In genomic region chr14:93930296-93930988, GRCh38 we compare ENCODE assay signal across 33 cellular contexts. TPM values are rescaled to one million over a fixed set of nuclear protein-coding genes. Genes with fewer than 3 reads are reported as not detected.
"Had no signal": no experiment of that assay in that cellular context is flagged by ENCODE, and none has a peak within 500 bp of the region (broad histone marks: within the 10 kb centered on the region; RNA-seq: fewer than 3 reads in every experiment).

No MANE protein-coding gene starts in this region.

- H3K9ac ChIP-seq: parathyroid adenoma had no signal

- H3K9me3 Mint-ChIP-seq: effector memory CD8-positive, alpha-beta T cell; immature natural killer cell; naive thymus-derived CD8-positive, alpha-beta T cell; nephron progenitor cell; stimulated activated effector memory CD8-positive, alpha-beta T cell treated with anti-CD3 and anti-CD28 coated beads, Interleukin-12 subunit alpha, Interleukin-12 subunit beta, amount 100 ng/mL, for 72 hours had no signal

- H3K4me1 ChIP-seq: heart right ventricle, lower lobe of right lung, parathyroid adenoma, prostate gland, right atrium auricular region, suprapubic skin, transverse colon had no signal

- H3K4me3 Mint-ChIP-seq: effector memory CD8-positive, alpha-beta T cell; immature natural killer cell; naive thymus-derived CD8-positive, alpha-beta T cell; nephron progenitor cell; stimulated activated effector memory CD8-positive, alpha-beta T cell treated with anti-CD3 and anti-CD28 coated beads, Interleukin-12 subunit alpha, Interleukin-12 subunit beta, amount 100 ng/mL, for 72 hours had no signal

- H3K4me3 ChIP-seq: esophagus squamous epithelium, heart right ventricle, lower lobe of right lung, prostate gland, right atrium auricular region, sigmoid colon, suprapubic skin, transverse colon had no signal

- H3K27ac Mint-ChIP-seq: effector memory CD8-positive, alpha-beta T cell; immature natural killer cell; naive thymus-derived CD8-positive, alpha-beta T cell; nephron progenitor cell; stimulated activated effector memory CD8-positive, alpha-beta T cell treated with anti-CD3 and anti-CD28 coated beads, Interleukin-12 subunit alpha, Interleukin-12 subunit beta, amount 100 ng/mL, for 72 hours had no signal

- H3K9me3 ChIP-seq: esophagus squamous epithelium, heart right ventricle, lower lobe of right lung, neutrophil, prostate gland, right atrium auricular region, sigmoid colon, suprapubic skin, transverse colon had no signal

- H3K27ac ChIP-seq: esophagus squamous epithelium, heart right ventricle, lower lobe of right lung, neutrophil, parathyroid adenoma, prostate gland, right atrium auricular region, suprapubic skin, transverse colon had no signal

- ATAC-seq: effector memory CD8-positive, alpha-beta T cell; lower lobe of right lung; naive thymus-derived CD8-positive, alpha-beta T cell; stimulated activated effector memory CD8-positive, alpha-beta T cell treated with anti-CD3 and anti-CD28 coated beads, Interleukin-12 subunit alpha, Interleukin-12 subunit beta, amount 100 ng/mL, for 72 hours had no signal

- DNase-seq: cerebellar nuclear complex; cortex of kidney; effector memory CD8-positive, alpha-beta T cell; erythroblast; esophagus squamous epithelium; foreskin melanocyte; glutamatergic neuron; heart right ventricle; hippocampal formation; immature natural killer cell; islet precursor cell; left ventricle myocardium superior; lower lobe of right lung; naive thymus-derived CD8-positive, alpha-beta T cell; nephron progenitor cell; sigmoid colon; stimulated activated CD4-positive, alpha-beta T cell treated with anti-CD3 and anti-CD28 coated beads, Interleukin-2, amount 100 ng/mL, for 24 hours; stimulated activated CD4-positive, alpha-beta T cell treated with anti-CD3 and anti-CD28 coated beads, Interleukin-4, amount 100 ng/mL, for 24 hours; stimulated activated naive CD4-positive, alpha-beta T cell treated with Interleukin-2 at 50 U/mL for 16 hours; transverse colon had no signal

- H3K4me1 Mint-ChIP-seq: immature natural killer cell; naive thymus-derived CD8-positive, alpha-beta T cell; stimulated activated effector memory CD8-positive, alpha-beta T cell treated with anti-CD3 and anti-CD28 coated beads, Interleukin-12 subunit alpha, Interleukin-12 subunit beta, amount 100 ng/mL, for 72 hours had no signal

- H3K36me3 ChIP-seq: esophagus squamous epithelium, lower lobe of right lung, neutrophil, prostate gland, suprapubic skin, transverse colon had no signal

- H3K36me3 Mint-ChIP-seq: immature natural killer cell; naive thymus-derived CD8-positive, alpha-beta T cell had no signal

- FAIRE-seq: endometrium had no signal

- H3K27me3 Mint-ChIP-seq: effector memory CD8-positive, alpha-beta T cell had no signal

RNA-seq across cellular contexts. Expression of gene FAM181A, which starts 3.3 kb away (rescaled TPM):
- total RNA-seq: dermis microvascular lymphatic vessel endothelial cell; esophagus squamous epithelium; heart right ventricle; left ventricle myocardium superior; mesenteric fat pad; myocyte; naive thymus-derived CD8-positive, alpha-beta T cell; omental fat pad; right atrium auricular region; sigmoid colon; skeletal muscle tissue; suprapubic skin; transverse colon; urinary bladder had no signal
- polyA plus RNA-seq: heart right ventricle; immature natural killer cell; naive thymus-derived CD8-positive, alpha-beta T cell; sigmoid colon; urinary bladder had no signal

RNA-seq across cellular contexts. Expression of gene ASB2, which starts 45.9 kb away (rescaled TPM):
- total RNA-seq: dermis microvascular lymphatic vessel endothelial cell had no signal
